ENCODE assay signal across 1 cellular context in genomic region chr19:1079566-1080111, GRCh38.
TF ChIP-seq lines count a peak whose summit lies in the region.

No MANE protein-coding gene starts in this region.

TF ChIP-seq in GM12878, 131 proteins besides CTCF, POLR2A, EP300 and RAD21:
- TF ChIP-seq IRF4 (IDR thresholded peaks at IDR 0.05; ENCODE audit: low read depth, low read length) = no peak
- no peak for TF ChIP-seq TCF12 (IDR thresholded peaks at IDR 0.05; ENCODE audit: low read depth, low read length)
- TF ChIP-seq POLR2AphosphoS5 (IDR thresholded peaks at IDR 0.05; ENCODE audit: low read length) = 0 out of 2 replicates have a peak, but pooled peaks have one; percentile 25
- TF ChIP-seq ZNF207 (IDR thresholded peaks at IDR 0.05; ENCODE audit: borderline replicate concordance) = no peak
- TF ChIP-seq MYC (IDR thresholded peaks at IDR 0.05; ENCODE audit: insufficient read depth, insufficient read length, insufficient replicate concordance, low read length, severe bottlenecking) = no peak
- no peak for TF ChIP-seq ZZZ3 (IDR thresholded peaks at IDR 0.05; ENCODE audit: control insufficient read depth, insufficient read length, low read depth)
